In genomic region chr10:79131730-79132644, GRCh38 we compare ENCODE assay signal across 14 cellular contexts.
A peak's percentile ranks its signal among the peaks of the same experiment; 100 is the strongest.
DNase-seq lines count a peak whose midpoint lies in the region; ATAC-seq and TF ChIP-seq lines count a peak whose summit lies in the region.
"Had no signal": no experiment of that assay in that cellular context is flagged by ENCODE, and none has a peak within 500 bp of the region (broad histone marks: within the 10 kb centered on the region; RNA-seq: fewer than 3 reads in every experiment).

No MANE protein-coding gene starts in this region.

- no peak overlapping the region for H3K4me3 ChIP-seq in CD4-positive, CD25-positive, alpha-beta regulatory T cell (ENCODE audit: low read depth, low read length)
- H3K4me3 ChIP-seq in HUES64 (ENCODE audit: low read length) (no peak overlapping the region), body of pancreas (no peak overlapping the region)
- H3K4me3 ChIP-seq: GM23248 had no signal

- no peak for TF ChIP-seq POLR2A in body of pancreas (IDR thresholded peaks at IDR 0.05)

- peak overlapping the region; percentile 25 to 89 (median 52) for H3K27ac Mint-ChIP-seq in CD4-positive, CD25-positive, alpha-beta regulatory T cell
- peak overlapping the region; percentile 79 to 91 (median 90) for H3K27ac Mint-ChIP-seq in nephron
- H3K27ac Mint-ChIP-seq: stimulated activated memory B cell treated with anti-CD40 and anti-IgM and Interleukin-4, amounts not matched to agents 10 μg/mL and 1 μg/mL and 100 μg/mL, for 72 hours had no signal

- no peaks in the 10 kb centered on the region for H3K9me3 ChIP-seq in CD4-positive, CD25-positive, alpha-beta regulatory T cell (ENCODE audit: control insufficient read depth in 2 of 2, low read length in 2 of 2)
- no peaks in the 10 kb centered on the region for H3K9me3 ChIP-seq in HUES64 (ENCODE audit: insufficient read depth, low read depth, low read length)
- H3K9me3 ChIP-seq in body of pancreas: no peaks in the 10 kb centered on the region

- H3K4me1 ChIP-seq in CD4-positive, CD25-positive, alpha-beta regulatory T cell (ENCODE audit: control insufficient read depth, insufficient read depth, low read length, poor library complexity, severe bottlenecking): peaks cover 21% of the 10 kb centered on the region
- H3K4me1 ChIP-seq in HUES64 (ENCODE audit: insufficient read depth, low read length): peaks cover 73% of the 10 kb centered on the region
- peaks cover 67% of the 10 kb centered on the region for H3K4me1 ChIP-seq in body of pancreas

- H3K36me3 Mint-ChIP-seq in CD4-positive, CD25-positive, alpha-beta regulatory T cell: peaks cover 15% of the 10 kb centered on the region
- peaks cover 9% of the 10 kb centered on the region for H3K36me3 Mint-ChIP-seq in nephron (ENCODE audit: low read depth)
- H3K36me3 Mint-ChIP-seq: stimulated activated memory B cell treated with anti-CD40 and anti-IgM and Interleukin-4, amounts not matched to agents 10 μg/mL and 1 μg/mL and 100 μg/mL, for 72 hours had no signal

- no peaks in the 10 kb centered on the region for H3K36me3 ChIP-seq in CD4-positive, CD25-positive, alpha-beta regulatory T cell (ENCODE audit: control insufficient read depth, insufficient read depth, low read length)
- H3K36me3 ChIP-seq in HUES64 (ENCODE audit: insufficient read depth, low read length) (peaks cover 5% of the 10 kb centered on the region; the same call in 1 of the 2 replicates), body of pancreas (replicated peaks in 1 of 2; ENCODE audit: insufficient read depth in 1 of 2, low read depth in 2 of 2) (no peaks in the 10 kb centered on the region)

- intact Hi-C loops in body of pancreas (cut with DNase I): no loop called here

- no peak overlapping the region for H3K9ac ChIP-seq in HUES64 (ENCODE audit: low read depth, low read length)
- H3K9ac ChIP-seq: GM23248 had no signal

- no peaks in the 10 kb centered on the region for H3K9me3 Mint-ChIP-seq in CD4-positive, CD25-positive, alpha-beta regulatory T cell
- no peaks in the 10 kb centered on the region for H3K9me3 Mint-ChIP-seq in nephron
- H3K9me3 Mint-ChIP-seq: stimulated activated memory B cell treated with anti-CD40 and anti-IgM and Interleukin-4, amounts not matched to agents 10 μg/mL and 1 μg/mL and 100 μg/mL, for 72 hours had no signal

- peaks cover 5% of the 10 kb centered on the region for H3K27me3 Mint-ChIP-seq in CD4-positive, CD25-positive, alpha-beta regulatory T cell
- H3K27me3 Mint-ChIP-seq in nephron (ENCODE audit: low read depth): no peaks in the 10 kb centered on the region

- H3K4me1 Mint-ChIP-seq in CD4-positive, CD25-positive, alpha-beta regulatory T cell: peaks cover 10 to 59% (median 35%) of the 10 kb centered on the region in 4 donors
- H3K4me1 Mint-ChIP-seq in nephron: peaks cover 81% of the 10 kb centered on the region
- H3K4me1 Mint-ChIP-seq: stimulated activated memory B cell treated with anti-CD40 and anti-IgM and Interleukin-4, amounts not matched to agents 10 μg/mL and 1 μg/mL and 100 μg/mL, for 72 hours had no signal

- H3K27me3 ChIP-seq in CD4-positive, CD25-positive, alpha-beta regulatory T cell (ENCODE audit: control insufficient read depth, insufficient read depth, low read length): no peaks in the 10 kb centered on the region
- no peaks in the 10 kb centered on the region for H3K27me3 ChIP-seq in HUES64 (ENCODE audit: insufficient read depth, low read length)
- no peaks in the 10 kb centered on the region for H3K27me3 ChIP-seq in body of pancreas

- DNase-seq in CD4-positive, CD25-positive, alpha-beta regulatory T cell: no peak
- no peak for DNase-seq in body of pancreas
- DNase-seq in stimulated activated CD4-positive, alpha-beta T cell treated with anti-CD3 and anti-CD28 coated beads, Interleukin-2, amount 100 ng/mL, for 48 hours: no peak
- DNase-seq in kidney glomerular epithelial cell (lab: John Stamatoyannopoulos, UW): no peak
- DNase-seq in CD1c-positive myeloid dendritic cell (ENCODE audit: extremely low spot score): no peak
- DNase-seq: activated gamma-delta T cell, DMS53, GM23248, NCI-H1694 had no signal

- no peak overlapping the region for H3K4me3 Mint-ChIP-seq in CD4-positive, CD25-positive, alpha-beta regulatory T cell
- peak overlapping the region in 1 of 3 experiments; percentile 1 for H3K4me3 Mint-ChIP-seq in nephron
- H3K4me3 Mint-ChIP-seq: stimulated activated memory B cell treated with anti-CD40 and anti-IgM and Interleukin-4, amounts not matched to agents 10 μg/mL and 1 μg/mL and 100 μg/mL, for 72 hours had no signal

- ATAC-seq in CD4-positive, CD25-positive, alpha-beta regulatory T cell (ENCODE audit: low read depth in 2 of 2): no peak
- no peak for ATAC-seq in body of pancreas
- no peak for ATAC-seq in GM18873 (IDR thresholded peaks at IDR 0.05; ENCODE audit: low FRiP score, unreplicated experiment)
- ATAC-seq: stimulated activated memory B cell treated with anti-CD40 and anti-IgM and Interleukin-4, amounts not matched to agents 10 μg/mL and 1 μg/mL and 100 μg/mL, for 72 hours had no signal

- H3K27ac ChIP-seq in CD4-positive, CD25-positive, alpha-beta regulatory T cell (ENCODE audit: insufficient read depth, low read length, poor library complexity, severe bottlenecking): no peak overlapping the region
- H3K27ac ChIP-seq in HUES64 (ENCODE audit: low read depth, low read length) (peak overlapping the region; percentile 33), body of pancreas (peak overlapping the region in 3 of 4 donors; percentile 5 to 31 (median 13))
- H3K27ac ChIP-seq: GM23248, VCaP had no signal

- TF ChIP-seq CTCF in body of pancreas (IDR thresholded peaks at IDR 0.05) (no peak), nephron (IDR thresholded peaks at IDR 0.05; ENCODE audit: unreplicated experiment in 3 of 3) (no peak)

- 82% methylated on average over 15 of the region's 15 CpGs for WGBS in HUES64
- 67 to 71% methylated on average over 12 to 15 of the region's 15 CpGs for WGBS in body of pancreas, 2 donors
